ENCODE assay signal across 16 cellular contexts in the genomic region with DNA sequence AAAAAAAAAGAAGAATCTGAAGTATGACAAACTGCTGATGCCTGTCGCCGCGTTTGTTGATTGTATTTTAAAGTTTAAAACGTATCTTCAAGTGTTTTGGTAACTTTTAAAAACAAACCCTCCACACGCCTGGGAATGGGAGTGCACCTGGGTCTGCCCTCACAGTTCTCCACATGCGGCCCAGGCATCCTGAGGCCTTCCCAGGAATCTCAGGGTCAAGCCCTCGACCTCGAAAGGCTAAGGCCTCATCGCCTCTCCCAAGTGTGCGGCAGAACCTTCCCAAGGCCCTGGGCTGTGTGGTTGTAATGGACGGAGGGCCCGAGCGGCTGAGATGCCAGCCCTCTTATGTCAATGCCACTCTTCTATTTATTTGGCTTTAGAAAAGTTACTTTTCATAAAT.
A peak's percentile ranks its signal among the peaks of the same experiment; 100 is the strongest.
DNase-seq lines count a peak whose midpoint lies in the region; ATAC-seq and TF ChIP-seq lines count a peak whose summit lies in the region.
"Had no signal": no experiment of that assay in that cellular context is flagged by ENCODE, and none has a peak within 500 bp of the region (broad histone marks: within the 10 kb centered on the region; RNA-seq: fewer than 3 reads in every experiment).

No MANE protein-coding gene starts in this region.

- H3K27ac Mint-ChIP-seq in activated naive CD8-positive, alpha-beta T cell treated with anti-CD3 and anti-CD28 coated beads, Interleukin-2, amount 10 ng/mL, durations not matched to agents 7 days and 5 days: no peak overlapping the region
- H3K27ac Mint-ChIP-seq in activated naive CD8-positive, alpha-beta T cell treated with anti-CD3 and anti-CD28 coated beads, Interleukin-2, amount 50 U/mL, for 24 hours: no peak overlapping the region
- H3K27ac Mint-ChIP-seq in activated CD8-positive, alpha-beta T cell treated with anti-CD3 and anti-CD28 coated beads, Interleukin-2, amount 10 ng/mL, durations not matched to agents 7 days and 5 days: no peak overlapping the region
- H3K27ac Mint-ChIP-seq: CD4-positive, alpha-beta memory T cell had no signal

- CTCF ChIA-PET in activated CD8-positive, alpha-beta T cell treated with anti-CD3 and anti-CD28 coated beads, Interleukin-2, amount 10 ng/mL, durations not matched to agents 7 days and 5 days (lab: Charles Lee): no interaction called here

- H3K9me3 Mint-ChIP-seq in activated naive CD8-positive, alpha-beta T cell treated with anti-CD3 and anti-CD28 coated beads, Interleukin-2, amount 10 ng/mL, durations not matched to agents 7 days and 5 days: no peaks in the 10 kb centered on the region
- H3K9me3 Mint-ChIP-seq in activated naive CD8-positive, alpha-beta T cell treated with anti-CD3 and anti-CD28 coated beads, Interleukin-2, amount 50 U/mL, for 24 hours: no peaks in the 10 kb centered on the region
- no peaks in the 10 kb centered on the region for H3K9me3 Mint-ChIP-seq in activated CD8-positive, alpha-beta T cell treated with anti-CD3 and anti-CD28 coated beads, Interleukin-2, amount 10 ng/mL, durations not matched to agents 7 days and 5 days (ENCODE audit: insufficient read depth)
- H3K9me3 Mint-ChIP-seq: CD4-positive, alpha-beta memory T cell had no signal

- no peak for ATAC-seq in activated naive CD8-positive, alpha-beta T cell treated with anti-CD3 and anti-CD28 coated beads, Interleukin-2, amount 10 ng/mL, durations not matched to agents 7 days and 5 days (ENCODE audit: low read depth)
- no peak for ATAC-seq in activated naive CD8-positive, alpha-beta T cell treated with anti-CD3 and anti-CD28 coated beads, Interleukin-2, amount 50 U/mL, for 24 hours
- ATAC-seq in omental fat pad (ENCODE audit: low FRiP score): no peak
- no peak for ATAC-seq in activated CD8-positive, alpha-beta T cell treated with anti-CD3 and anti-CD28 coated beads, Interleukin-2, amount 10 ng/mL, durations not matched to agents 7 days and 5 days

- DNase-seq in activated naive CD8-positive, alpha-beta T cell treated with anti-CD3 and anti-CD28 coated beads, Interleukin-2, amount 10 ng/mL, durations not matched to agents 7 days and 5 days: peak; percentile 17
- no peak for DNase-seq in activated naive CD8-positive, alpha-beta T cell treated with anti-CD3 and anti-CD28 coated beads, Interleukin-2, amount 50 U/mL, for 24 hours
- peak; percentile 20 for DNase-seq in mesenteric fat pad (ENCODE audit: low spot score)
- DNase-seq in omental fat pad (ENCODE audit: low spot score): peak; percentile 5
- no peak for DNase-seq in activated CD8-positive, alpha-beta T cell treated with anti-CD3 and anti-CD28 coated beads, Interleukin-2, amount 10 ng/mL, durations not matched to agents 7 days and 5 days
- no peak for DNase-seq in amniotic stem cell (lab: John Stamatoyannopoulos, UW)
- DNase-seq: C1 segment of cervical spinal cord; Calu3; CD4-positive, alpha-beta memory T cell; COR-L47; DMS53; DMS79 treated with DMSO at 0.1 percent for 48 hours; GF-D8; GM23248; H7; HCEC 1CT had no signal

- POLR2A ChIA-PET in activated naive CD8-positive, alpha-beta T cell treated with anti-CD3 and anti-CD28 coated beads, Interleukin-2, amount 10 ng/mL, durations not matched to agents 7 days and 5 days (lab: Charles Lee): no interaction called here
- POLR2A ChIA-PET in activated CD8-positive, alpha-beta T cell treated with anti-CD3 and anti-CD28 coated beads, Interleukin-2, amount 10 ng/mL, durations not matched to agents 7 days and 5 days (lab: Charles Lee): no interaction called here

- H3K4me3 Mint-ChIP-seq in activated naive CD8-positive, alpha-beta T cell treated with anti-CD3 and anti-CD28 coated beads, Interleukin-2, amount 10 ng/mL, durations not matched to agents 7 days and 5 days: no peak overlapping the region
- no peak overlapping the region for H3K4me3 Mint-ChIP-seq in activated naive CD8-positive, alpha-beta T cell treated with anti-CD3 and anti-CD28 coated beads, Interleukin-2, amount 50 U/mL, for 24 hours
- H3K4me3 Mint-ChIP-seq in activated CD8-positive, alpha-beta T cell treated with anti-CD3 and anti-CD28 coated beads, Interleukin-2, amount 10 ng/mL, durations not matched to agents 7 days and 5 days: no peak overlapping the region
- H3K4me3 Mint-ChIP-seq: CD4-positive, alpha-beta memory T cell had no signal

- H3K4me1 Mint-ChIP-seq in activated naive CD8-positive, alpha-beta T cell treated with anti-CD3 and anti-CD28 coated beads, Interleukin-2, amount 10 ng/mL, durations not matched to agents 7 days and 5 days: peaks cover 3% of the 10 kb centered on the region
- peaks cover 6% of the 10 kb centered on the region for H3K4me1 Mint-ChIP-seq in activated naive CD8-positive, alpha-beta T cell treated with anti-CD3 and anti-CD28 coated beads, Interleukin-2, amount 50 U/mL, for 24 hours
- H3K4me1 Mint-ChIP-seq in activated CD8-positive, alpha-beta T cell treated with anti-CD3 and anti-CD28 coated beads, Interleukin-2, amount 10 ng/mL, durations not matched to agents 7 days and 5 days (ENCODE audit: low read depth): peaks cover 9% of the 10 kb centered on the region
- H3K4me1 Mint-ChIP-seq: CD4-positive, alpha-beta memory T cell had no signal

- H3K27me3 Mint-ChIP-seq in activated naive CD8-positive, alpha-beta T cell treated with anti-CD3 and anti-CD28 coated beads, Interleukin-2, amount 10 ng/mL, durations not matched to agents 7 days and 5 days: no peaks in the 10 kb centered on the region
- H3K27me3 Mint-ChIP-seq in activated naive CD8-positive, alpha-beta T cell treated with anti-CD3 and anti-CD28 coated beads, Interleukin-2, amount 50 U/mL, for 24 hours: no peaks in the 10 kb centered on the region
- H3K27me3 Mint-ChIP-seq in activated CD8-positive, alpha-beta T cell treated with anti-CD3 and anti-CD28 coated beads, Interleukin-2, amount 10 ng/mL, durations not matched to agents 7 days and 5 days (ENCODE audit: low read depth): no peaks in the 10 kb centered on the region
- H3K27me3 Mint-ChIP-seq: CD4-positive, alpha-beta memory T cell had no signal

- no peak for TF ChIP-seq CTCF in omental fat pad (IDR thresholded peaks at IDR 0.05)

- H3K36me3 Mint-ChIP-seq in activated naive CD8-positive, alpha-beta T cell treated with anti-CD3 and anti-CD28 coated beads, Interleukin-2, amount 10 ng/mL, durations not matched to agents 7 days and 5 days: peaks cover 3% of the 10 kb centered on the region
- H3K36me3 Mint-ChIP-seq in activated naive CD8-positive, alpha-beta T cell treated with anti-CD3 and anti-CD28 coated beads, Interleukin-2, amount 50 U/mL, for 24 hours (ENCODE audit: low read depth): peaks cover 25% of the 10 kb centered on the region
- peaks cover 14% of the 10 kb centered on the region for H3K36me3 Mint-ChIP-seq in activated CD8-positive, alpha-beta T cell treated with anti-CD3 and anti-CD28 coated beads, Interleukin-2, amount 10 ng/mL, durations not matched to agents 7 days and 5 days (ENCODE audit: low read depth)

Comparison
In these comparisons a context has a peak if more than half of its experiments do, and no peak if none do; other contexts are left out.
1. DNase-seq: peak in activated naive CD8-positive, alpha-beta T cell treated with anti-CD3 and anti-CD28 coated beads, Interleukin-2, amount 10 ng/mL, durations not matched to agents 7 days and 5 days (single experiment), mesenteric fat pad (single experiment) and omental fat pad (single experiment); none in activated naive CD8-positive, alpha-beta T cell treated with anti-CD3 and anti-CD28 coated beads, Interleukin-2, amount 50 U/mL, for 24 hours (single experiment), activated CD8-positive, alpha-beta T cell treated with anti-CD3 and anti-CD28 coated beads, Interleukin-2, amount 10 ng/mL, durations not matched to agents 7 days and 5 days (single experiment) and amniotic stem cell (single experiment).